Comparison of ENCODE assay signal across 23 cellular contexts in the genomic region with DNA sequence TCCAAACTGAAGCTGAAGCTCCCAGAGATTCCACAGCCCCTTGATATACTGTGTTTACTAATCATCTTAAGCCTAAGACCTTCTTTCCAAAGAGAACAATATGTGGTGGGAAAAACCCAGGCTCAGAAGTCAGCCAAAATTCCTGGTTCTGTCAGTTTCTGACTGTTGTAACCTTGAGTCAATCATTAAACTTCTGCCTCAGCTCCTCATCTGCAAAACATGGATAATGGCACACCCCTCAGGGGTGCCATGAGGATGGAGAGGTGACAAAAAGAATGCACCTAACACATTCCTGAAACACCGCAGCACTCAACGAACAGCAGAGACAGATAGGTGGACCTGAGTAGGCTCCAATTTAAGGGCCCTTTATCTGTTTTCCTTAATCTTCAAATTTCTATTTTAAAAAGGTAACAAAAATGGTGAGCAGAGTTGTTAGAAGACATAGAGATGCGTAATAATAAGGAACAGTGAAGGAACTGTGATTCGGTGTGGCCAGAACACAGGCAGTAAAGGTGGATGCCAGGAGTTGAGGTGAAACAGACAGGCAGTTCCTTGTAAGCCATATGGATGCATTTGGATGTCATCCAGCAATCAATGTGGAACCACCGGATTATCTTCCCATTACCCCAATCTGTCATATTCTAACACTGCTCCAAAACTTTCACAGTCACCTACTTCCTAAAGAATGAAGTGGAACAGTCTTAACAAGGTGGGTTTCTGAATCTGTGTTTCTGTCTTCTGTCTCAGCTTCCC. TPM values are rescaled to one million over a fixed set of nuclear protein-coding genes. Genes with fewer than 3 reads are reported as not detected.
DNase-seq lines count a peak whose midpoint lies in the region; ATAC-seq and TF ChIP-seq lines count a peak whose summit lies in the region.
"Had no signal": no experiment of that assay in that cellular context is flagged by ENCODE, and none has a peak within 500 bp of the region (broad histone marks: within the 10 kb centered on the region; RNA-seq: fewer than 3 reads in every experiment).

No MANE protein-coding gene starts in this region.

- no peaks in the 10 kb centered on the region for H3K36me3 ChIP-seq in naive thymus-derived CD4-positive, alpha-beta T cell (ENCODE audit: control insufficient read depth in 2 of 3, insufficient read depth in 3 of 3, low read length in 3 of 3)
- H3K36me3 ChIP-seq in spleen: no peaks in the 10 kb centered on the region
- H3K36me3 ChIP-seq: SJSA1 had no signal

- peaks cover 0 to 13% of the 10 kb centered on the region in 2 donors for H3K4me1 ChIP-seq in naive thymus-derived CD4-positive, alpha-beta T cell (ENCODE audit: control insufficient read depth in 2 of 2, insufficient read depth in 2 of 2, low read length in 2 of 2)
- no peaks in the 10 kb centered on the region for H3K4me1 ChIP-seq in spleen
- H3K4me1 ChIP-seq: SJSA1, testis had no signal

- POLR2A ChIA-PET in naive thymus-derived CD4-positive, alpha-beta T cell (lab: Charles Lee): interaction anchor here (0.7 to 1.4 kb wide), 7 partner anchors 8 to 165 kb away, joined by 3 to 7 read pairs (median 3); no protein-coding TSS in a partner anchor

- no peaks in the 10 kb centered on the region for H3K9me3 ChIP-seq in naive thymus-derived CD4-positive, alpha-beta T cell (ENCODE audit: control insufficient read depth in 2 of 3, low read length in 3 of 3)
- H3K9me3 ChIP-seq in spleen: peaks cover 0 to 9% (median under 1%) of the 10 kb centered on the region in 8 donors
- H3K9me3 ChIP-seq: SJSA1, testis had no signal

- no peak overlapping the region for H3K27ac ChIP-seq in naive thymus-derived CD4-positive, alpha-beta T cell (ENCODE audit: low read depth, low read length)
- H3K27ac ChIP-seq in spleen: no peak overlapping the region
- H3K27ac ChIP-seq: 22Rv1, C4-2B, hepatocyte, SJSA1, testis had no signal

- H3K4me3 ChIP-seq in naive thymus-derived CD4-positive, alpha-beta T cell (ENCODE audit: low read length): no peak overlapping the region
- H3K4me3 ChIP-seq in spleen: no peak overlapping the region
- H3K4me3 ChIP-seq: hepatocyte, K562, SJSA1, testis had no signal

- peaks cover 0 to 4% (median 0%) of the 10 kb centered on the region in 11 donors for H3K9me3 Mint-ChIP-seq in naive thymus-derived CD4-positive, alpha-beta T cell
- H3K9me3 Mint-ChIP-seq: activated T-cell treated with anti-CD3 and anti-CD28 coated beads, Interleukin-2, amount 50 U/mL, for 24 hours; central memory CD8-positive, alpha-beta T cell; stimulated activated naive CD8-positive, alpha-beta T cell treated with anti-CD3 and anti-CD28 coated beads, Interleukin-15, Interleukin-2, amounts not matched to agents 100 ng/mL and 50 ng/mL, for 24 hours had no signal

- peaks cover 0 to 12% (median 0%) of the 10 kb centered on the region in 5 donors for H3K27me3 Mint-ChIP-seq in naive thymus-derived CD4-positive, alpha-beta T cell
- H3K27me3 Mint-ChIP-seq: activated B cell treated with CpG ODN at 0.5 μM for 24 hours; activated CD4-positive, alpha-beta T cell treated with anti-CD3 and anti-CD28 coated beads, Interleukin-2, amount 10 ng/mL, durations not matched to agents 7 days and 5 days; activated T-cell treated with anti-CD3 and anti-CD28 coated beads, Interleukin-2, amount 50 U/mL, for 24 hours; central memory CD8-positive, alpha-beta T cell; stimulated activated naive CD8-positive, alpha-beta T cell treated with anti-CD3 and anti-CD28 coated beads, Interleukin-15, Interleukin-2, amounts not matched to agents 100 ng/mL and 50 ng/mL, for 24 hours had no signal

- TF ChIP-seq POLR2A in spleen (IDR thresholded peaks at IDR 0.05): no peak

- H3K4me3 Mint-ChIP-seq in naive thymus-derived CD4-positive, alpha-beta T cell: no peak overlapping the region
- H3K4me3 Mint-ChIP-seq: activated B cell treated with CpG ODN at 0.5 μM for 24 hours; activated CD4-positive, alpha-beta T cell treated with anti-CD3 and anti-CD28 coated beads, Interleukin-2, amount 10 ng/mL, durations not matched to agents 7 days and 5 days; activated T-cell treated with anti-CD3 and anti-CD28 coated beads, Interleukin-2, amount 50 U/mL, for 24 hours; central memory CD8-positive, alpha-beta T cell; nephron progenitor cell; stimulated activated naive CD8-positive, alpha-beta T cell treated with anti-CD3 and anti-CD28 coated beads, Interleukin-15, Interleukin-2, amounts not matched to agents 100 ng/mL and 50 ng/mL, for 24 hours had no signal

- CTCF ChIA-PET in naive thymus-derived CD4-positive, alpha-beta T cell (lab: Charles Lee): interaction anchor here (0.6 to 1.5 kb wide), 14 partner anchors 9 to 601 kb away, joined by 3 to 6 read pairs (median 3); no protein-coding TSS in a partner anchor

- DNase-seq in DMS 273 (lab: John Stamatoyannopoulos, UW; ENCODE audit: unreplicated experiment): peak; percentile 60
- no peak for DNase-seq in DMS 273 treated with DMSO at 0.1 percent for 48 hours (lab: John Stamatoyannopoulos, UW)
- peak; percentile 68 for DNase-seq in NCI-H524 treated with DMSO at 0.1 percent for 48 hours (lab: John Stamatoyannopoulos, UW)
- DNase-seq in cerebellar cortex (ENCODE audit: low spot score): peak; percentile 89
- DNase-seq in naive thymus-derived CD4-positive, alpha-beta T cell: no peak
- no peak for DNase-seq in spleen
- no peak for DNase-seq in GM19240 (ENCODE audit: insufficient read length, low spot score)
- DNase-seq: activated B cell treated with CpG ODN at 0.5 μM for 24 hours; activated CD4-positive, alpha-beta T cell treated with anti-CD3 and anti-CD28 coated beads, Interleukin-2, amount 10 ng/mL, durations not matched to agents 7 days and 5 days; activated gamma-delta T cell; activated T-cell treated with anti-CD3 and anti-CD28 coated beads, Interleukin-2, amount 50 U/mL, for 24 hours; NCI-H226; nephron progenitor cell; stimulated activated CD4-positive, alpha-beta T cell treated with anti-CD3 and anti-CD28 coated beads, Interleukin-1b, Interleukin-23, amount 100 ng/mL, for 48 hours; testis had no signal

- H3K27ac Mint-ChIP-seq in naive thymus-derived CD4-positive, alpha-beta T cell: peak overlapping the region in 5 of 9 donors; percentile 6 to 81 (median 30)
- H3K27ac Mint-ChIP-seq: activated B cell treated with CpG ODN at 0.5 μM for 24 hours; activated T-cell treated with anti-CD3 and anti-CD28 coated beads, Interleukin-2, amount 50 U/mL, for 24 hours; nephron progenitor cell; stimulated activated naive CD8-positive, alpha-beta T cell treated with anti-CD3 and anti-CD28 coated beads, Interleukin-15, Interleukin-2, amounts not matched to agents 100 ng/mL and 50 ng/mL, for 24 hours had no signal

- no peak for ATAC-seq in naive thymus-derived CD4-positive, alpha-beta T cell
- ATAC-seq in GM18520 (IDR thresholded peaks at IDR 0.05; ENCODE audit: unreplicated experiment): no peak

- H3K36me3 Mint-ChIP-seq in naive thymus-derived CD4-positive, alpha-beta T cell: peaks cover 4 to 30% (median 18%) of the 10 kb centered on the region in 5 donors

- H3K27me3 ChIP-seq in naive thymus-derived CD4-positive, alpha-beta T cell (ENCODE audit: control insufficient read depth in 2 of 2, insufficient read depth in 2 of 2, low read length in 2 of 2): no peaks in the 10 kb centered on the region
- H3K27me3 ChIP-seq in spleen (replicated peaks in 1 of 7): no peaks in the 10 kb centered on the region
- H3K27me3 ChIP-seq: hepatocyte, SJSA1, testis had no signal

- WGBS in spleen, 5 donors: 90 to 98% (median 96%) methylated on average over 5 of the region's 5 CpGs

- TF ChIP-seq CTCF in spleen (IDR thresholded peaks at IDR 0.05 in 8 of 11, conservative IDR thresholded peaks at IDR 0.05 in 3 of 11): no peak

- intact Hi-C loops in naive thymus-derived CD4-positive, alpha-beta T cell (cut with micrococcal nuclease): loop anchor here in 1 of 2 donors (1.0 to 5.0 kb wide), 5 partner anchors 12 to 587 kb away; no protein-coding TSS in a partner anchor
- intact Hi-C loops in spleen (cut with DNase I; ENCODE audit: low total_unique reads): loop anchor here (10.0 kb wide), 1 partner anchor 190 kb away; no protein-coding TSS in a partner anchor

- peaks cover 18 to 63% (median 56%) of the 10 kb centered on the region in 7 donors for H3K4me1 Mint-ChIP-seq in naive thymus-derived CD4-positive, alpha-beta T cell
- H3K4me1 Mint-ChIP-seq: activated B cell treated with CpG ODN at 0.5 μM for 24 hours had no signal

RNA-seq across cellular contexts. Expression of a gene that starts 56.6 kb away (rescaled TPM):
- total RNA-seq in naive thymus-derived CD4-positive, alpha-beta T cell: 100 to 1,000 TPM in 4 of 5 experiments, 10 to 100 TPM in 1; 75.1 to 214 (median 128) TPM
- 10 to 100 TPM; 22.2 to 40.2 TPM for polyA plus RNA-seq in naive thymus-derived CD4-positive, alpha-beta T cell
- 10 to 100 TPM; 46.5 to 53.3 (median 48.3) TPM for total RNA-seq in spleen
- polyA plus RNA-seq in spleen: 10 to 100 TPM in 1 of 3 donors, 1 to 10 TPM in 2; 6.9 to 14.9 (median 9.9) TPM

Comparison
In these comparisons a context has a peak if more than half of its experiments do, and no peak if none do; other contexts are left out.
1. DNase-seq: peak in DMS 273 (single experiment), NCI-H524 treated with DMSO at 0.1 percent for 48 hours (single experiment) and cerebellar cortex (single experiment); none in DMS 273 treated with DMSO at 0.1 percent for 48 hours (single experiment), naive thymus-derived CD4-positive, alpha-beta T cell (0 of 9), spleen (single experiment) and GM19240 (single experiment).